8 cellular contexts compared by ENCODE assay signal in the genomic region with DNA sequence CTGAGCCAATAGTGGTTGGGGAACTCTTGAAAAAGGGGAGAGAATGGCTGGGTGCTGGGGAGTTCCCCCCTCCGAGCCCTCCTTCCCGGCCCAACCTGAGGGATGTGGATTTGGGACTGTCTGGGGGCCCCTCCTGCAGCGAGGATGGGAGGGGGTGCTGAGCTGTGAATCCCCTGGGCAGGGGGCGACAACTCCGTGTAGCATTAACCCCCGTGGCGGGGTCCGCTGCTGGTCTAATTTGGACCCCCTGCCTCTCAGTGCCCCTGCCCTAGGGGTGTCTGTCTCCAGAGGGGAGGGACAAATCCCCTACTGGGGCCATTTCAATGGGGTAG. TPM values are rescaled to one million over a fixed set of nuclear protein-coding genes. Genes with fewer than 3 reads are reported as not detected.
DNase-seq lines count a peak whose midpoint lies in the region; ATAC-seq, FAIRE-seq and TF ChIP-seq lines count a peak whose summit lies in the region.

No MANE protein-coding gene starts in this region.

- peaks cover 4 to 99% (median 70%) of the 10 kb centered on the region in 3 donors for H3K4me1 ChIP-seq in gastroesophageal sphincter

- H3K36me3 Mint-ChIP-seq in stimulated activated effector memory CD8-positive, alpha-beta T cell treated with anti-CD3 and anti-CD28 coated beads, Interleukin-12 subunit alpha, Interleukin-12 subunit beta, amount 100 ng/mL, for 72 hours, result peaks cover 82% of the 10 kb centered on the region

- peaks cover 52% of the 10 kb centered on the region for H3K4me1 Mint-ChIP-seq in stimulated activated effector memory CD8-positive, alpha-beta T cell treated with anti-CD3 and anti-CD28 coated beads, Interleukin-12 subunit alpha, Interleukin-12 subunit beta, amount 100 ng/mL, for 72 hours

- peak overlapping the region; percentile 15 for H3K9ac ChIP-seq in SK-N-MC (ENCODE audit: insufficient read length)

- ATAC-seq in gastroesophageal sphincter (no peak), GM21786 (IDR thresholded peaks at IDR 0.05; ENCODE audit: unreplicated experiment) (no peak), HG02885 (IDR thresholded peaks at IDR 0.05; ENCODE audit: poor library complexity, unreplicated experiment) (no peak), GM19397 (IDR thresholded peaks at IDR 0.05; ENCODE audit: unreplicated experiment) (no peak)
- ATAC-seq in stimulated activated effector memory CD8-positive, alpha-beta T cell treated with anti-CD3 and anti-CD28 coated beads, Interleukin-12 subunit alpha, Interleukin-12 subunit beta, amount 100 ng/mL, for 72 hours, result no peak

- FAIRE-seq in GM12892 (lab: Jason Lieb, UNC), result no peak

- H3K4me3 Mint-ChIP-seq in stimulated activated effector memory CD8-positive, alpha-beta T cell treated with anti-CD3 and anti-CD28 coated beads, Interleukin-12 subunit alpha, Interleukin-12 subunit beta, amount 100 ng/mL, for 72 hours, result peak overlapping the region; percentile 98

- DNase-seq in GM12892 (ENCODE audit: insufficient read length) (no peak), SK-N-MC (ENCODE audit: low read depth, low spot score) (no peak), iPS-NIHi7 (ENCODE audit: extremely low spot score) (no peak)
- DNase-seq in stimulated activated effector memory CD8-positive, alpha-beta T cell treated with anti-CD3 and anti-CD28 coated beads, Interleukin-12 subunit alpha, Interleukin-12 subunit beta, amount 100 ng/mL, for 72 hours (ENCODE audit: low spot score in 2 of 2), result no peak

- H3K9me3 Mint-ChIP-seq in stimulated activated effector memory CD8-positive, alpha-beta T cell treated with anti-CD3 and anti-CD28 coated beads, Interleukin-12 subunit alpha, Interleukin-12 subunit beta, amount 100 ng/mL, for 72 hours, result no peaks in the 10 kb centered on the region

- TF ChIP-seq CTCF in gastroesophageal sphincter (IDR thresholded peaks at IDR 0.05), result no peak

- no peaks in the 10 kb centered on the region for H3K9me3 ChIP-seq in SK-N-MC (ENCODE audit: low read depth, low read length)
- H3K9me3 ChIP-seq in gastroesophageal sphincter, result no peaks in the 10 kb centered on the region

- peaks cover 41% of the 10 kb centered on the region for H3K36me3 ChIP-seq in SK-N-MC (ENCODE audit: insufficient read depth, low read length)
- peaks cover 3 to 47% of the 10 kb centered on the region in 2 donors for H3K36me3 ChIP-seq in gastroesophageal sphincter

- TF ChIP-seq EP300 in gastroesophageal sphincter (IDR thresholded peaks at IDR 0.05), result no peak

- 44 to 57% methylated on average over 4 to 7 of the region's 8 CpGs for WGBS in gastroesophageal sphincter (ENCODE audit: low coverage in 1 of 2), 2 donors

- peak overlapping the region; percentile 97 for H3K27ac Mint-ChIP-seq in stimulated activated effector memory CD8-positive, alpha-beta T cell treated with anti-CD3 and anti-CD28 coated beads, Interleukin-12 subunit alpha, Interleukin-12 subunit beta, amount 100 ng/mL, for 72 hours

- TF ChIP-seq POLR2A in GM12892 (IDR thresholded peaks at IDR 0.05; ENCODE audit: low read depth, low read length), result peak; percentile 42; the same call in 1 of the 2 replicates
- TF ChIP-seq POLR2A in gastroesophageal sphincter (IDR thresholded peaks at IDR 0.05), result no peak

- H3K27ac ChIP-seq in SK-N-MC (peak overlapping the region; percentile 91), gastroesophageal sphincter (peak overlapping the region in 3 of 4 donors; percentile 89 to 100 (median 99))

- H3K27me3 ChIP-seq in gastroesophageal sphincter, result no peaks in the 10 kb centered on the region

- H3K4me3 ChIP-seq in SK-N-MC (no peak overlapping the region), gastroesophageal sphincter (no peak overlapping the region)

RNA-seq across cellular contexts. Expression of gene MIDN, which starts 9.7 kb away (rescaled TPM):
- 8.9 TPM for polyA plus RNA-seq in GM12892 (2012; ENCODE audit: missing spikeins)
- 10 to 100 TPM; 20.0 to 40.1 (median 24.2) TPM for total RNA-seq in gastroesophageal sphincter

RNA-seq across cellular contexts. Expression of gene CIRBP, which starts 11.0 kb away (rescaled TPM):
- 276 TPM for polyA plus RNA-seq in GM12892 (2012; ENCODE audit: missing spikeins)
- total RNA-seq in gastroesophageal sphincter, result 100 to 1,000 TPM; 350 to 708 (median 559) TPM

RNA-seq across cellular contexts. Expression of gene ATP5F1D, which starts 16.6 kb away (rescaled TPM):
- polyA plus RNA-seq in GM12892 (2012; ENCODE audit: missing spikeins), result 63.3 TPM
- 100 to 1,000 TPM in 1 of 4 donors, 10 to 100 TPM in 3; 62.3 to 116 (median 84.1) TPM for total RNA-seq in gastroesophageal sphincter

RNA-seq across cellular contexts. Expression of gene FAM174C, which starts 17.2 kb away (rescaled TPM):
- polyA plus RNA-seq in GM12892 (2012; ENCODE audit: missing spikeins), result 20.2 TPM
- total RNA-seq in gastroesophageal sphincter, result 10 to 100 TPM; 14.2 to 42.2 (median 21.8) TPM

RNA-seq across cellular contexts. Expression of gene CBARP, which starts 20.3 kb away (rescaled TPM):
- polyA plus RNA-seq in GM12892 (2012; ENCODE audit: missing spikeins), result not detected
- under 1 TPM in 3 of 4 donors, not detected in 1; 0.13 to 0.73 (median 0.49) TPM for total RNA-seq in gastroesophageal sphincter
